Comparison of ENCODE assay signal across 8 cellular contexts in the genomic region with DNA sequence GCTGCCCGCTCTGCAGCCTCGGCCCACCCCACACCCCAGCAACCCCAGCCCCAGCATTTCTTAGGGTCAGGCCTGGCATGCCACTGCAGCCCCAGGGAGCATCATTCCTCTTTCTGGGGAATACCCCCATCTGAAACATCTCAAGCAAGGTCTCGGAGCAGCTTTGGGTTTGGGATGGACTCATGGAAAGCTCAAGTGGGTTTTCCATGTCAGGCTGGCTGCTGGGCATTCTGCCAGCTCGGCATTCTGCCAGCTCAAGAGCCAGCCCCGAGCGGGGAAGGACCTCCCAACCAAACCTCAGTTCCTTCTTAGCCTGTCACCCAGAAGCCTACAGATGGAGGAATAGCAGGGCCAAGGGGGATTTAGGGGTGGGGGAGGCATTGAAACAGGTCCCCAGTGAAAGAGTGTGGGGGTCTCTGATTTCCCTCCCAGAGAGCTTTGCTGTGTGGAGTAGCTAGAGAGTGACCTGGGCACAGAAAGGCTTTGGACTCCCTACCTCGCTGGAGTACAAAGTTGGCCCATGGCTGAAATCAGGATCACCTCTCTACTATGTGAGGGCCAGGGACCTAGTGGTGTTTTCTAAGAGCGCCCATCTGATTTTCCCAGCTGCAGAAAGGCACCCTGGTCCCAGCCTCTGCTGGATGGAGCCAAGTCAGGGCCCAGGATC. TPM values are rescaled to one million over a fixed set of nuclear protein-coding genes. Genes with fewer than 3 reads are reported as not detected.
DNase-seq lines count a peak whose midpoint lies in the region; ATAC-seq, FAIRE-seq and TF ChIP-seq lines count a peak whose summit lies in the region.

No MANE protein-coding gene starts in this region.

- ATAC-seq in HG03442 (IDR thresholded peaks at IDR 0.05; ENCODE audit: unreplicated experiment) = no peak
- ATAC-seq in HG03139 (IDR thresholded peaks at IDR 0.05; ENCODE audit: unreplicated experiment) = no peak
- ATAC-seq in HG02840 (IDR thresholded peaks at IDR 0.05; ENCODE audit: low FRiP score, unreplicated experiment) = no peak

- no peaks in the 10 kb centered on the region for H3K9me3 ChIP-seq in adipocyte (ENCODE audit: control insufficient read depth, low read length)
- H3K9me3 ChIP-seq in hepatocyte (ENCODE audit: low read depth) = no peaks in the 10 kb centered on the region
- no peaks in the 10 kb centered on the region for H3K9me3 ChIP-seq in small intestine (ENCODE audit: control insufficient read depth, low read depth)

- peaks cover 11% of the 10 kb centered on the region for H3K79me2 ChIP-seq in hepatocyte

- H3K4me3 ChIP-seq in adipocyte (ENCODE audit: low read length) = peak overlapping the region; percentile 84
- H3K4me3 ChIP-seq in hepatocyte = peak overlapping the region; percentile 29
- H3K4me3 ChIP-seq in small intestine (ENCODE audit: low read depth in 1 of 2, low read length in 2 of 2) = peak overlapping the region; percentile 50 to 69

- H3K9ac ChIP-seq in adipocyte (ENCODE audit: low read length) = peak overlapping the region; percentile 86

- peak overlapping the region; percentile 59 for H3K27ac ChIP-seq in hepatocyte
- H3K27ac ChIP-seq in small intestine (ENCODE audit: low read depth in 1 of 2, low read length in 1 of 2) = peak overlapping the region; percentile 81 to 89

- no peaks in the 10 kb centered on the region for H4K20me1 ChIP-seq in hepatocyte (ENCODE audit: insufficient read depth, poor library complexity, severe bottlenecking)

- DNase-seq in M059J (ENCODE audit: low read depth) (peak; percentile 19), adipocyte (ENCODE audit: low read depth) (no peak), hepatocyte (ENCODE audit: low spot score) (peak; percentile 45), small intestine (peak; percentile 76), GM19240 (ENCODE audit: insufficient read length, low spot score) (no peak)

- no peak overlapping the region for H2AFZ ChIP-seq in hepatocyte

- H3K4me1 ChIP-seq in adipocyte (ENCODE audit: control insufficient read depth, insufficient read depth, low read length) = peaks cover 61% of the 10 kb centered on the region
- peaks cover 31% of the 10 kb centered on the region for H3K4me1 ChIP-seq in hepatocyte (ENCODE audit: insufficient read depth)
- peaks cover 9 to 11% of the 10 kb centered on the region in 2 donors for H3K4me1 ChIP-seq in small intestine (ENCODE audit: control insufficient read depth in 2 of 2, insufficient read depth in 1 of 2, low read depth in 1 of 2, low read length in 1 of 2)

- H3K9me2 ChIP-seq in hepatocyte (replicated peaks; ENCODE audit: insufficient read depth) = no peaks in the 10 kb centered on the region

- no peak for FAIRE-seq in small intestine (lab: Jason Lieb, UNC)

- TF ChIP-seq CTCF in hepatocyte (IDR thresholded peaks at IDR 0.05; ENCODE audit: poor library complexity) = no peak

- H3K36me3 ChIP-seq in adipocyte (ENCODE audit: control insufficient read depth, insufficient read depth, low read length, severe bottlenecking) (peaks cover 11% of the 10 kb centered on the region), hepatocyte (replicated peaks; ENCODE audit: insufficient read depth, low read depth) (no peaks in the 10 kb centered on the region), small intestine (ENCODE audit: control insufficient read depth in 2 of 2, insufficient read depth in 2 of 2, low read length in 2 of 2) (peaks cover under 1 to 3% of the 10 kb centered on the region in 2 donors)

- H3K4me2 ChIP-seq in hepatocyte = peak overlapping the region; percentile 82

- 57% methylated on average over 8 of the region's 8 CpGs for WGBS in hepatocyte (ENCODE audit: low lambda C conversion rate, missing lambda C conversion rate)
- 5 to 27% (median 18%) methylated on average over 8 of the region's 8 CpGs for WGBS in small intestine, 3 donors

- H3K27me3 ChIP-seq in adipocyte (replicated peaks; ENCODE audit: control insufficient read depth, insufficient read depth, low read length) = no peaks in the 10 kb centered on the region
- no peaks in the 10 kb centered on the region for H3K27me3 ChIP-seq in hepatocyte
- H3K27me3 ChIP-seq in small intestine (ENCODE audit: control insufficient read depth in 2 of 2, insufficient read depth in 2 of 2, low read length in 2 of 2) = no peaks in the 10 kb centered on the region

RNA-seq across cellular contexts. Expression of gene SELENBP1, which starts 0.6 kb away (rescaled TPM):
- total RNA-seq in M059J (2014; rRNA removed; shearing (Covaris generic)) = 2.6 and 4.5 TPM in 2 replicates
- total RNA-seq in hepatocyte = 49.1 and 63.9 TPM in 2 replicates
- polyA plus RNA-seq in hepatocyte (86.4 and 101 TPM in 2 replicates), small intestine (100 to 1,000 TPM in 2 of 3 donors, 10 to 100 TPM in 1; 83.7 to 302 (median 175) TPM)

RNA-seq across cellular contexts. Expression of gene RFX5, which starts 24.8 kb away (rescaled TPM):
- total RNA-seq in M059J (2014; rRNA removed; shearing (Covaris generic)) = 57.6 and 67.2 TPM in 2 replicates
- total RNA-seq in hepatocyte = 43.0 and 48.8 TPM in 2 replicates
- polyA plus RNA-seq in hepatocyte = 14.1 and 18.0 TPM in 2 replicates
- 10 to 100 TPM; 12.4 to 30.7 (median 21.0) TPM for polyA plus RNA-seq in small intestine

RNA-seq across cellular contexts. Expression of gene PSMB4, which starts 27.5 kb away (rescaled TPM):
- 503 and 619 TPM in 2 replicates for total RNA-seq in M059J (2014; rRNA removed; shearing (Covaris generic))
- total RNA-seq in hepatocyte = 240 and 275 TPM in 2 replicates
- polyA plus RNA-seq in hepatocyte (71.4 and 96.3 TPM in 2 replicates), small intestine (100 to 1,000 TPM; 355 to 434 (median 376) TPM)

RNA-seq across cellular contexts. Expression of gene PI4KB, which starts 44.7 kb away (rescaled TPM):
- 40.7 and 52.2 TPM in 2 replicates for total RNA-seq in M059J (2014; rRNA removed; shearing (Covaris generic))
- total RNA-seq in hepatocyte = 42.1 and 49.9 TPM in 2 replicates
- polyA plus RNA-seq in hepatocyte (55.1 and 60.4 TPM in 2 replicates), small intestine (10 to 100 TPM; 30.3 to 35.1 (median 32.5) TPM)

Comparison
In these comparisons a context has a peak if more than half of its experiments do, and no peak if none do; other contexts are left out.
1. DNase-seq: peak in M059J (single experiment), hepatocyte (single experiment) and small intestine (single experiment); none in adipocyte (single experiment) and GM19240 (single experiment).
2. H3K4me3 ChIP-seq: peak in every context shown above with its lines; median percentile 84 in adipocyte; 60 in small intestine; 29 in hepatocyte.